26 cellular contexts compared by ENCODE assay signal in the genomic region with DNA sequence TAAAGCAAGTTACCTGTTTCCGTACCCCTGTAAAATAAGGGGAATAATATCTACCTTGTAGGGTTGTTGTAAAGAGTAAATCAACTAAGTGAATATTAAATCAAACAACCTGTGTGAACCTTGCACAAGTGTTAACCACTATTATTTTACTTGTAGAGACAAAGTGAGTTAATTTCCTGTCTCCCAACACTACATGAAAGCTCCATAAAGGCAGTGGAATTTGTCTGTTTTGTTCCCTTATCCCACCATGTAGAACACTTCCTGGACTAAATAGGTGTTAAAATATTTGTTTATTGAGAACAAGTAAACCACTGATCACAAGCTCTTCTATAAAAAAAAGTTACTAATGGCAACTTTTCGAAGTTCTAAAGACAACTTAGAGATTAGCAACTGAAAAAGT. TPM values are rescaled to one million over a fixed set of nuclear protein-coding genes. Genes with fewer than 3 reads are reported as not detected.
A peak's percentile ranks its signal among the peaks of the same experiment; 100 is the strongest.
DNase-seq lines count a peak whose midpoint lies in the region; ATAC-seq and TF ChIP-seq lines count a peak whose summit lies in the region.
"Had no signal": no experiment of that assay in that cellular context is flagged by ENCODE, and none has a peak within 500 bp of the region (broad histone marks: within the 10 kb centered on the region; RNA-seq: fewer than 3 reads in every experiment).

No MANE protein-coding gene starts in this region.

- H2AFZ ChIP-seq in trophoblast cell (ENCODE audit: insufficient read depth, low read length, poor library complexity): no peak overlapping the region
- H2AFZ ChIP-seq: GM23248 had no signal

- H3K79me2 ChIP-seq in trophoblast cell (ENCODE audit: control insufficient read depth, insufficient read depth, low read length, poor library complexity): peaks cover 14% of the 10 kb centered on the region

- no peaks in the 10 kb centered on the region for H3K27me3 ChIP-seq in CD8-positive, alpha-beta memory T cell (ENCODE audit: insufficient read depth, low read length, poor library complexity, severe bottlenecking)
- H3K27me3 ChIP-seq in HUES64 (ENCODE audit: insufficient read depth, low read length) (no peaks in the 10 kb centered on the region), trophoblast cell (ENCODE audit: insufficient read depth, low read length) (no peaks in the 10 kb centered on the region)
- H3K27me3 ChIP-seq: BLaER1 treated with 17β-estradiol and CSF1 and Interleukin-3, amounts not matched to agents 10 nM and 100 nM; SJCRH30; testis had no signal

- H3K4me3 ChIP-seq in CD8-positive, alpha-beta memory T cell (ENCODE audit: low read length): no peak overlapping the region
- H3K4me3 ChIP-seq in HUES64 (ENCODE audit: low read length) (peak overlapping the region; percentile 14; the same call in 1 of the 2 replicates), trophoblast cell (ENCODE audit: low read depth, low read length) (no peak overlapping the region)
- H3K4me3 ChIP-seq: BLaER1 treated with 17β-estradiol and CSF1 and Interleukin-3, amounts not matched to agents 10 nM and 100 nM; GM23248; SJCRH30; testis had no signal

- no peaks in the 10 kb centered on the region for H3K27me3 Mint-ChIP-seq in CD8-positive, alpha-beta memory T cell
- H3K27me3 Mint-ChIP-seq in chondrocyte (ENCODE audit: low read depth): no peaks in the 10 kb centered on the region
- no peaks in the 10 kb centered on the region for H3K27me3 Mint-ChIP-seq in activated CD8-positive, alpha-beta memory T cell treated with anti-CD3 and anti-CD28 coated beads, Interleukin-2, amount 10 ng/mL, durations not matched to agents 7 days and 5 days
- H3K27me3 Mint-ChIP-seq: naive thymus-derived CD4-positive, alpha-beta T cell had no signal

- H3K27ac Mint-ChIP-seq in CD8-positive, alpha-beta memory T cell: peak overlapping the region in 3 of 8 donors; percentile 5 to 78 (median 47)
- H3K27ac Mint-ChIP-seq in chondrocyte (ENCODE audit: unreplicated experiment): peak overlapping the region; percentile 18
- no peak overlapping the region for H3K27ac Mint-ChIP-seq in activated CD8-positive, alpha-beta memory T cell treated with anti-CD3 and anti-CD28 coated beads, Interleukin-2, amount 10 ng/mL, durations not matched to agents 7 days and 5 days

- H3K36me3 Mint-ChIP-seq in CD8-positive, alpha-beta memory T cell: peaks cover 0 to 14% (median 4%) of the 10 kb centered on the region in 3 donors
- no peaks in the 10 kb centered on the region for H3K36me3 Mint-ChIP-seq in chondrocyte (ENCODE audit: low read depth)
- peaks cover 14% of the 10 kb centered on the region for H3K36me3 Mint-ChIP-seq in activated CD8-positive, alpha-beta memory T cell treated with anti-CD3 and anti-CD28 coated beads, Interleukin-2, amount 10 ng/mL, durations not matched to agents 7 days and 5 days

- TF ChIP-seq CTCF in chondrocyte (IDR thresholded peaks at IDR 0.05): no peak

- CTCF ChIA-PET in CD8-positive, alpha-beta memory T cell (lab: Charles Lee): no interaction called here
- CTCF ChIA-PET in activated CD8-positive, alpha-beta memory T cell treated with anti-CD3 and anti-CD28 coated beads, Interleukin-2, amount 10 ng/mL, durations not matched to agents 7 days and 5 days (lab: Charles Lee): interaction anchor here (1.0 kb wide), 1 partner anchor 155 kb away, joined by 3 read pairs; no protein-coding TSS in a partner anchor

- no peaks in the 10 kb centered on the region for H3K36me3 ChIP-seq in CD8-positive, alpha-beta memory T cell (ENCODE audit: insufficient read depth, low read length)
- H3K36me3 ChIP-seq in HUES64 (ENCODE audit: insufficient read depth, low read length) (0 out of 2 replicates have a peak, but pooled peaks cover 3% of the 10 kb centered on the region), trophoblast cell (ENCODE audit: control insufficient read depth in 1 of 2, insufficient read depth in 2 of 2, low read length in 2 of 2) (peaks cover 0 to 2% of the 10 kb centered on the region in 2 experiments)

- H3K4ac ChIP-seq in trophoblast cell (ENCODE audit: low read depth, low read length): peak overlapping the region; percentile 22

- H2AK5ac ChIP-seq in trophoblast cell (ENCODE audit: low read length): no peak overlapping the region

- H3K14ac ChIP-seq in trophoblast cell (ENCODE audit: low read length): no peak overlapping the region

- POLR2A ChIA-PET in CD8-positive, alpha-beta memory T cell (lab: Charles Lee): no interaction called here

- H3K4me1 Mint-ChIP-seq in CD8-positive, alpha-beta memory T cell: peaks cover 65 to 80% (median 78%) of the 10 kb centered on the region in 3 donors
- peaks cover 61% of the 10 kb centered on the region for H3K4me1 Mint-ChIP-seq in chondrocyte (ENCODE audit: low read depth)
- peaks cover 61% of the 10 kb centered on the region for H3K4me1 Mint-ChIP-seq in activated CD8-positive, alpha-beta memory T cell treated with anti-CD3 and anti-CD28 coated beads, Interleukin-2, amount 10 ng/mL, durations not matched to agents 7 days and 5 days

- no peaks in the 10 kb centered on the region for H3K9me3 ChIP-seq in CD8-positive, alpha-beta memory T cell (ENCODE audit: low read length)
- no peaks in the 10 kb centered on the region for H3K9me3 ChIP-seq in HUES64 (ENCODE audit: insufficient read depth, low read depth, low read length)
- H3K9me3 ChIP-seq in trophoblast cell (ENCODE audit: insufficient read depth, low read depth, low read length): peaks cover 2% of the 10 kb centered on the region
- H3K9me3 ChIP-seq: SJCRH30, testis had no signal

- H4K91ac ChIP-seq in trophoblast cell (ENCODE audit: low read depth, low read length): no peak overlapping the region

- no peak overlapping the region for H3K4me2 ChIP-seq in trophoblast cell (ENCODE audit: low read length)

- H3K9ac ChIP-seq in HUES64 (ENCODE audit: low read depth, low read length) (no peak overlapping the region), trophoblast cell (ENCODE audit: low read length) (no peak overlapping the region)
- H3K9ac ChIP-seq: BLaER1 treated with 17β-estradiol and CSF1 and Interleukin-3, amounts not matched to agents 10 nM and 100 nM; GM23248 had no signal

- H3K4me3 Mint-ChIP-seq in CD8-positive, alpha-beta memory T cell: peak overlapping the region in 5 of 7 donors; percentile 17 to 38 (median 29)
- no peak overlapping the region for H3K4me3 Mint-ChIP-seq in chondrocyte (ENCODE audit: unreplicated experiment)
- H3K4me3 Mint-ChIP-seq in activated CD8-positive, alpha-beta memory T cell treated with anti-CD3 and anti-CD28 coated beads, Interleukin-2, amount 10 ng/mL, durations not matched to agents 7 days and 5 days: no peak overlapping the region

- H4K8ac ChIP-seq in trophoblast cell (ENCODE audit: low read depth, low read length): no peak overlapping the region

- no peak overlapping the region for H3K27ac ChIP-seq in CD8-positive, alpha-beta memory T cell (ENCODE audit: low read depth, low read length)
- peak overlapping the region; percentile 32; the same call in 1 of the 2 replicates for H3K27ac ChIP-seq in HUES64 (ENCODE audit: low read depth, low read length)
- H3K27ac ChIP-seq in trophoblast cell (ENCODE audit: low read depth, low read length): no peak overlapping the region
- H3K27ac ChIP-seq: BLaER1 treated with 17β-estradiol and CSF1 and Interleukin-3, amounts not matched to agents 10 nM and 100 nM; epithelial cell of prostate; GM23248; SJCRH30; testis had no signal

- no peak overlapping the region for H3K18ac ChIP-seq in trophoblast cell (ENCODE audit: low read length)

- no peaks in the 10 kb centered on the region for H3K9me3 Mint-ChIP-seq in CD8-positive, alpha-beta memory T cell
- H3K9me3 Mint-ChIP-seq in chondrocyte (ENCODE audit: low read depth): no peaks in the 10 kb centered on the region
- no peaks in the 10 kb centered on the region for H3K9me3 Mint-ChIP-seq in activated CD8-positive, alpha-beta memory T cell treated with anti-CD3 and anti-CD28 coated beads, Interleukin-2, amount 10 ng/mL, durations not matched to agents 7 days and 5 days (ENCODE audit: low read depth)
- H3K9me3 Mint-ChIP-seq: activated T-cell treated with anti-CD3 and anti-CD28 coated beads, Interleukin-2, amount 50 U/mL, for 4 hours; mesothelial cell of epicardium had no signal

- no peak overlapping the region for H2BK12ac ChIP-seq in trophoblast cell (ENCODE audit: low read length)

- no peak overlapping the region for H2BK120ac ChIP-seq in trophoblast cell (ENCODE audit: insufficient read depth, low read length, poor library complexity)

- no peak overlapping the region for H2BK5ac ChIP-seq in trophoblast cell (ENCODE audit: low read depth, low read length, poor library complexity)

- H3K79me1 ChIP-seq in trophoblast cell (ENCODE audit: low read length): peaks cover 12% of the 10 kb centered on the region

- WGBS in HUES64: 25% methylated on average over 1 of the region's 2 CpGs
- WGBS in trophoblast cell (ENCODE audit: extremely low coverage, insufficient coverage, insufficient read length): no CpG with 5 or more reads among the region's 2 CpGs

- no peak for ATAC-seq in activated CD8-positive, alpha-beta memory T cell treated with anti-CD3 and anti-CD28 coated beads, Interleukin-2, amount 10 ng/mL, durations not matched to agents 7 days and 5 days
- no peak for ATAC-seq in HG03565 (IDR thresholded peaks at IDR 0.05; ENCODE audit: unreplicated experiment)
- ATAC-seq: activated T-cell treated with anti-CD3 and anti-CD28 coated beads, Interleukin-2, amount 50 U/mL, for 4 hours; naive thymus-derived CD4-positive, alpha-beta T cell had no signal

- no peak overlapping the region for H3K23ac ChIP-seq in trophoblast cell (ENCODE audit: low read length)

- DNase-seq in CD8-positive, alpha-beta memory T cell: no peak
- DNase-seq in chondrocyte (ENCODE audit: low spot score): no peak
- no peak for DNase-seq in trophoblast cell
- DNase-seq in kidney tubule cell (ENCODE audit: low spot score): no peak
- no peak for DNase-seq in activated CD8-positive, alpha-beta memory T cell treated with anti-CD3 and anti-CD28 coated beads, Interleukin-2, amount 10 ng/mL, durations not matched to agents 7 days and 5 days
- DNase-seq in NCI-H345 (lab: John Stamatoyannopoulos, UW): no peak
- DNase-seq: activated CD4-positive, CD25-positive, alpha-beta regulatory T cell treated with anti-CD3 and anti-CD28 coated beads, Interleukin-2, amount 50 U/mL, for 72 hours; activated naive CD4-positive, alpha-beta T cell; activated T-cell treated with anti-CD3 and anti-CD28 coated beads, Interleukin-2, amount 50 U/mL, for 4 hours; amygdala; EL; GM23248; head of caudate nucleus; KBM-7; naive thymus-derived CD4-positive, alpha-beta T cell; NCI-H146; NCI-H524 treated with DMSO at 0.1 percent for 48 hours; SJCRH30; stimulated activated CD4-positive, alpha-beta T cell treated with anti-CD3 and anti-CD28 coated beads, Interleukin-4, amount 100 ng/mL, for 4 hours; stimulated activated naive CD4-positive, alpha-beta T cell; testis had no signal

- H4K12ac ChIP-seq in trophoblast cell (ENCODE audit: low read depth, low read length): no peak overlapping the region

- peaks cover 33% of the 10 kb centered on the region for H3K4me1 ChIP-seq in CD8-positive, alpha-beta memory T cell (ENCODE audit: insufficient read depth, low read length)
- H3K4me1 ChIP-seq in HUES64 (ENCODE audit: insufficient read depth, low read length): peaks cover 50% of the 10 kb centered on the region
- H3K4me1 ChIP-seq in trophoblast cell (ENCODE audit: control insufficient read depth in 1 of 2, insufficient read depth in 2 of 2, low read length in 2 of 2): peaks cover 3 to 16% of the 10 kb centered on the region in 2 experiments
- H3K4me1 ChIP-seq: SJCRH30 had no signal

RNA-seq across cellular contexts. Expression of a gene that starts 3.3 kb away (rescaled TPM):
- 10 to 100 TPM; 58.4 to 67.6 TPM for total RNA-seq in CD8-positive, alpha-beta memory T cell
- polyA plus RNA-seq in CD8-positive, alpha-beta memory T cell: 73.8 TPM
- 34.2 TPM for polyA plus RNA-seq in HUES64 (2013, experiment 1 of 2)
- 42.1 TPM for polyA plus RNA-seq in HUES64 (2013, experiment 2 of 2)
- 39.8 to 58.2 TPM (median 42.2 TPM) in 3 replicates for total RNA-seq in chondrocyte
- 101 and 104 TPM in 2 replicates for polyA plus RNA-seq in trophoblast cell (2013)
- total RNA-seq in activated CD8-positive, alpha-beta memory T cell treated with anti-CD3 and anti-CD28 coated beads, Interleukin-2, amount 10 ng/mL, durations not matched to agents 7 days and 5 days: 10 to 100 TPM; 45.3 to 46.6 TPM

Comparison
In these comparisons a context has a peak if more than half of its experiments do, and no peak if none do; other contexts are left out.
1. H3K4me3 Mint-ChIP-seq: peak in CD8-positive, alpha-beta memory T cell (5 of 7); none in chondrocyte (single experiment) and activated CD8-positive, alpha-beta memory T cell treated with anti-CD3 and anti-CD28 coated beads, Interleukin-2, amount 10 ng/mL, durations not matched to agents 7 days and 5 days (single experiment).